In the genomic region with DNA sequence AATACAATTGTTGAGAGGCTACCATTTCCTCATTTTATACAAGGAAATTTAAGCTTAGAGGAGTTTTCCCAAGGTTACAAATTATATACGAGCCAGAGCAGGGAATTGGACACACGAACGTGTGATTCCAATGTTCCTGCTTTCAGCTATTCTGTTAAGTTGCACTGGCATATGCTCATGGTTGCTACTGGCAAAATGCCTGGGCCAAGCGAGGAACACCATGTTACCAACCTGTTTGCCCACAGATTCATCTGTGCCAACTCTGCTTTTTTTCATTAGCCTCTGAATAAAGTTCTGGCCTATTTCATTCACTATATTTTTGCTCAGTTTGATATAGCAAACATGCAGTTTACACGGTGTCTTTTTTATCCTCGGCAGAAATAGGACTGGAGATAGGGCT, we compare ENCODE assay signal across 20 cellular contexts. TPM values are rescaled to one million over a fixed set of nuclear protein-coding genes. Genes with fewer than 3 reads are reported as not detected.
DNase-seq lines count a peak whose midpoint lies in the region; ATAC-seq and TF ChIP-seq lines count a peak whose summit lies in the region.
"Had no signal": no experiment of that assay in that cellular context is flagged by ENCODE, and none has a peak within 500 bp of the region (broad histone marks: within the 10 kb centered on the region; RNA-seq: fewer than 3 reads in every experiment).

No MANE protein-coding gene starts in this region.

- ATAC-seq in right cardiac atrium (peak; percentile 62 to 89), GM21447 (IDR thresholded peaks at IDR 0.05; ENCODE audit: unreplicated experiment) (no peak)
- ATAC-seq: activated CD4-positive, CD25-positive, alpha-beta regulatory T cell treated with anti-CD3 and anti-CD28 coated beads, Interleukin-2, amount 50 U/mL, for 24 hours; effector memory CD8-positive, alpha-beta T cell; SK-N-SH treated with all-trans-retinoic acid at 6 μM for 48 hours had no signal

- no peaks in the 10 kb centered on the region for H3K36me3 Mint-ChIP-seq in MCF 10A (ENCODE audit: insufficient read depth, unreplicated experiment)

- CTCF ChIA-PET in MCF 10A (lab: Yijun Ruan, JAX): interaction anchor here (0.6 to 4.5 kb wide), 16 partner anchors 10 to 1219 kb away, joined by 3 to 47 read pairs (median 4); no protein-coding TSS in a partner anchor

- H3K27me3 ChIP-seq in right cardiac atrium (ENCODE audit: control insufficient read depth, insufficient read depth) (no peaks in the 10 kb centered on the region), sigmoid colon (no peaks in the 10 kb centered on the region)
- H3K27me3 ChIP-seq: esophagus squamous epithelium had no signal

- H3K27ac ChIP-seq in right cardiac atrium (ENCODE audit: low read length): no peak overlapping the region
- peak overlapping the region in 2 of 4 donors; percentile 30 to 62 for H3K27ac ChIP-seq in sigmoid colon
- H3K27ac ChIP-seq: esophagus squamous epithelium had no signal

- no peaks in the 10 kb centered on the region for H3K27me3 Mint-ChIP-seq in MCF 10A (ENCODE audit: insufficient read depth, unreplicated experiment)

- TF ChIP-seq CTCF in MCF 10A (IDR thresholded peaks at IDR 0.05; ENCODE audit: unreplicated experiment) (no peak), sigmoid colon (IDR thresholded peaks at IDR 0.05) (no peak)

- no peaks in the 10 kb centered on the region for H3K36me3 ChIP-seq in sigmoid colon
- H3K36me3 ChIP-seq: esophagus squamous epithelium had no signal

- peaks cover 42% of the 10 kb centered on the region for H3K4me1 Mint-ChIP-seq in MCF 10A (ENCODE audit: insufficient read depth, unreplicated experiment)

- no TSS peak for BruUV-seq in MCF 10A (replicated peaks; lab: Mats Ljungman, UMichigan)

- no peak for TF ChIP-seq POLR2A in sigmoid colon (IDR thresholded peaks at IDR 0.05)

- H3K4me3 ChIP-seq in right cardiac atrium (ENCODE audit: low read length) (no peak overlapping the region), sigmoid colon (no peak overlapping the region)
- H3K4me3 ChIP-seq: esophagus squamous epithelium, lung had no signal

- TF ChIP-seq EP300 in sigmoid colon (IDR thresholded peaks at IDR 0.05): peak in 2 of 4 donors; percentile 49 to 87

- POLR2A ChIA-PET in MCF 10A (lab: Yijun Ruan, JAX): interaction anchor here (0.5 to 1.9 kb wide), 6 partner anchors 9 to 160 kb away, joined by 3 to 6 read pairs (median 4); no protein-coding TSS in a partner anchor

- H3K4me3 Mint-ChIP-seq in MCF 10A (ENCODE audit: unreplicated experiment): peak overlapping the region; percentile 34
- H3K4me3 Mint-ChIP-seq: effector memory CD8-positive, alpha-beta T cell had no signal

- DNase-seq in G401 (ENCODE audit: low spot score) (peak; percentile 98), MCF 10A (ENCODE audit: unreplicated experiment) (peak; percentile 84), right cardiac atrium (peak; percentile 50 to 81 (median 69)), sigmoid colon (peak; percentile 93), HK-2 (ENCODE audit: unreplicated experiment) (no peak), iPS-NIHi7 (ENCODE audit: extremely low spot score) (no peak), NCI-H345 treated with DMSO at 0.1 percent for 48 hours (lab: John Stamatoyannopoulos, UW; ENCODE audit: unreplicated experiment) (no peak)
- DNase-seq: activated naive CD4-positive, alpha-beta T cell treated with anti-CD3 and anti-CD28 coated beads, Interleukin-2, amount 50 U/mL, for 16 hours; activated T-cell treated with anti-CD3 and anti-CD28 coated beads, Interleukin-2, amount 50 U/mL, for 48 hours; effector memory CD8-positive, alpha-beta T cell; esophagus squamous epithelium; glutamatergic neuron; RPMI8226; T-helper 9 cell had no signal

- intact Hi-C loops in MCF 10A (cut with micrococcal nuclease): no loop called here
- intact Hi-C loops in right cardiac atrium (cut with DNase I): no loop called here
- intact Hi-C loops in sigmoid colon (cut with DNase I): no loop called here

- 52% methylated on average over 6 of the region's 6 CpGs for WGBS in right cardiac atrium
- WGBS in sigmoid colon, 2 donors: 56 to 67% methylated on average over 6 of the region's 6 CpGs

- H3K27ac Mint-ChIP-seq in MCF 10A (ENCODE audit: low read depth, unreplicated experiment): peak overlapping the region; percentile 80
- H3K27ac Mint-ChIP-seq: effector memory CD8-positive, alpha-beta T cell had no signal

- no peaks in the 10 kb centered on the region for H3K9me3 Mint-ChIP-seq in MCF 10A (ENCODE audit: unreplicated experiment)
- H3K9me3 Mint-ChIP-seq: effector memory CD8-positive, alpha-beta T cell had no signal

- in situ Hi-C loops in G401 (cut with HindIII; ENCODE audit: low sequenced_read_pairs): no loop called here

- H3K4me1 ChIP-seq in right cardiac atrium (ENCODE audit: control insufficient read depth, insufficient read depth, low read length) (peaks cover 2% of the 10 kb centered on the region), sigmoid colon (peaks cover 0 to 21% (median 0%) of the 10 kb centered on the region in 4 donors)

- H3K9me3 ChIP-seq in right cardiac atrium (ENCODE audit: control insufficient read depth, low read length): no peaks in the 10 kb centered on the region
- H3K9me3 ChIP-seq in sigmoid colon: no peaks in the 10 kb centered on the region
- H3K9me3 ChIP-seq: esophagus squamous epithelium had no signal

RNA-seq across cellular contexts. Expression of a gene that starts 5.1 kb away (rescaled TPM):
- not detected in 2 replicates for total RNA-seq in G401 (2014; rRNA removed; shearing (Covaris generic))
- total RNA-seq in MCF 10A (2022) (2.1 and 5.7 TPM in 2 replicates), right cardiac atrium (1 to 10 TPM; 1.5 to 3.5 (median 2.6) TPM), sigmoid colon (not detected)
- polyA plus RNA-seq in right cardiac atrium (6.0 TPM), sigmoid colon (not detected)
- total RNA-seq: esophagus squamous epithelium, lung, myocyte, temporal lobe had no signal
- polyA plus RNA-seq: lung had no signal

RNA-seq across cellular contexts. Expression of a gene that starts 32.9 kb away (rescaled TPM):
- total RNA-seq in G401 (2014; rRNA removed; shearing (Covaris generic)): not detected in 2 replicates
- not detected in 2 replicates for total RNA-seq in MCF 10A (2022)
- under 1 TPM in 1 of 4 donors, not detected in 3; 0.95 TPM for total RNA-seq in right cardiac atrium
- polyA plus RNA-seq in right cardiac atrium: 0.34 TPM
- total RNA-seq in sigmoid colon: not detected
- 1 to 10 TPM in 1 of 3 donors, not detected in 2; 3.6 TPM for polyA plus RNA-seq in sigmoid colon
- total RNA-seq: esophagus squamous epithelium, myocyte, temporal lobe had no signal

Comparison
In these comparisons a context has a peak if more than half of its experiments do, and no peak if none do; other contexts are left out.
1. DNase-seq: peak in G401 (single experiment), MCF 10A (single experiment), right cardiac atrium (3 of 3) and sigmoid colon (single experiment); none in HK-2 (single experiment), iPS-NIHi7 (single experiment) and NCI-H345 treated with DMSO at 0.1 percent for 48 hours (single experiment).